15 cellular contexts compared by ENCODE assay signal in genomic region chr6:93896081-93896480, GRCh38.
A peak's percentile ranks its signal among the peaks of the same experiment; 100 is the strongest.
DNase-seq lines count a peak whose midpoint lies in the region; TF ChIP-seq lines count a peak whose summit lies in the region.
"Had no signal": no experiment of that assay in that cellular context is flagged by ENCODE, and none has a peak within 500 bp of the region (broad histone marks: within the 10 kb centered on the region; RNA-seq: fewer than 3 reads in every experiment).

No MANE protein-coding gene starts in this region.

- H3K9me3 Mint-ChIP-seq in chondrocyte (ENCODE audit: low read depth) = peaks cover 6% of the 10 kb centered on the region
- H3K9me3 Mint-ChIP-seq: GM23338 had no signal

- peaks cover 28% of the 10 kb centered on the region for H3K4me1 Mint-ChIP-seq in chondrocyte (ENCODE audit: low read depth)
- H3K4me1 Mint-ChIP-seq: GM23338, IgD-negative memory B cell had no signal

- H3K27me3 Mint-ChIP-seq in chondrocyte (ENCODE audit: low read depth) = no peaks in the 10 kb centered on the region
- H3K27me3 Mint-ChIP-seq: CD4-positive, alpha-beta T cell; IgD-negative memory B cell had no signal

- peaks cover 1% of the 10 kb centered on the region for H3K36me3 Mint-ChIP-seq in chondrocyte (ENCODE audit: low read depth)
- H3K36me3 Mint-ChIP-seq: IgD-negative memory B cell had no signal

- no peak for TF ChIP-seq CTCF in chondrocyte (IDR thresholded peaks at IDR 0.05)
- no peak for TF ChIP-seq CTCF in retinal pigment epithelial cell (conservative IDR thresholded peaks at IDR 0.05; ENCODE audit: low read depth, low read length)

- DNase-seq in HCEC 1CT (peak; percentile 20), chondrocyte (ENCODE audit: low spot score) (no peak), kidney glomerular epithelial cell (lab: John Stamatoyannopoulos, UW) (peak; percentile 12), retinal pigment epithelial cell (ENCODE audit: low read depth) (peak; percentile 12), Ammon's horn (ENCODE audit: low spot score) (no peak), NK-92 (lab: John Stamatoyannopoulos, UW; ENCODE audit: unreplicated experiment) (no peak), NCI-H1417 (lab: John Stamatoyannopoulos, UW) (no peak)
- no peak for DNase-seq in stimulated activated CD4-positive, alpha-beta T cell treated with anti-CD3 and anti-CD28 coated beads, Interleukin-4, amount 100 ng/mL, for 1 hour
- DNase-seq: 8988T; ACHN; Caco-2; CD4-positive, alpha-beta T cell; KBM-7 had no signal

- H3K4me3 ChIP-seq in retinal pigment epithelial cell (ENCODE audit: low read length) = no peak overlapping the region
- H3K4me3 ChIP-seq: GM23338 had no signal

- H3K27ac Mint-ChIP-seq in chondrocyte (ENCODE audit: unreplicated experiment) = peak overlapping the region; percentile 18
- H3K27ac Mint-ChIP-seq: CD4-positive, alpha-beta T cell; GM23338; IgD-negative memory B cell had no signal

- H3K4me3 Mint-ChIP-seq in chondrocyte (ENCODE audit: unreplicated experiment) = no peak overlapping the region
- H3K4me3 Mint-ChIP-seq: CD4-positive, alpha-beta T cell; GM23338; IgD-negative memory B cell had no signal

Comparison
In these comparisons a context has a peak if more than half of its experiments do, and no peak if none do; other contexts are left out.
1. DNase-seq: peak in HCEC 1CT (single experiment), kidney glomerular epithelial cell (single experiment) and retinal pigment epithelial cell (single experiment); none in chondrocyte (single experiment), stimulated activated CD4-positive, alpha-beta T cell treated with anti-CD3 and anti-CD28 coated beads, Interleukin-4, amount 100 ng/mL, for 1 hour (single experiment), Ammon's horn (single experiment), NK-92 (single experiment) and NCI-H1417 (0 of 3).